ENCODE assay signal across 8 cellular contexts in the genomic region with DNA sequence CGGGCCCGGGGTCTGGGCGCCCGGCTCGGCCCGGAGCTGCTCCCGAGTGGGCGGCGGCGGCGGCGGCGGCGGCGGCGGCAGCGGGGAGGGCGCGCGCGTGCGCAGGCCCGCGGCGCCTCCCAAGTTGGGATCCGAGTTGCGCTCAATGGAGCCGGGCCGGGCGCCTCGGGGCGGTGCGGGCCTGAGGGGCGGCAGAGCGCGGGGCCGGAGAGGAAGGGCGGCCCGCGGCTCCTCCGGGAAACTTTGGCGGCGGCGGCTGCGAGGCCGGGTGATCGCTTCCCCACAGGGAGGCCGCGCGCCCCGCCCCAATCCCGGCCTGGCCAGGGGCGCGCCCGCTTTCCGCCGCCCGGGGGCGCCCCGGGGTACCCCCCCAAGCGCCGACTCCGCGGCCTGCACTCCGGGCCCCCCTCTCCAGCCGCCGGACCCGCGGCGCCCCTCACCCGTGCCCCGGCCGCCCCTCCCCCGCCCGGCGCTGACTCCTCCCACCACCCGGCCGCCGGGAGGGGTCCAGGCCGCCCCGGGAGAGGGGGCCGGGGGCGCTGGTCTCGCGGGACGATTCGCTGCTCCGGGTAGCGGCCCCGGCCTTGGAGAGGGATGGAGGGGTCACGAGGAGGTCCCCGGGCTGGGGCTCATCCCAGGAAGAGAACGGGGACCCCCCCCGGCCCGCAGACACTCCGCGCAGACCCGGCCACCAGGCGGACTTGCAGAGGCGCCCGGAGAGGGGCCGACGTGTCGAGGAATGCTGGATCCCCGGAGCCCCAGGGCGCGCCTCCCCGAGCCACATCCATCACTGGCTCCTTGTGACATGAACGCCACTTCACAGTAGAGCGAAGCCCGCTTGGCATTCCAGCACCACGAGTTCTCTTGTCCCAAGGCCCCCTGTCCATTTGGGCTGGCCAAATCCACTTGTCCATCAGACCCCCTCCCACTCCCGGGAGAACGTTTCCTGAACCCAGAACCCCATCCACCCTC. TPM values are rescaled to one million over a fixed set of nuclear protein-coding genes. Genes with fewer than 3 reads are reported as not detected.
DNase-seq lines count a peak whose midpoint lies in the region; ATAC-seq and TF ChIP-seq lines count a peak whose summit lies in the region.

A gene with protein sequence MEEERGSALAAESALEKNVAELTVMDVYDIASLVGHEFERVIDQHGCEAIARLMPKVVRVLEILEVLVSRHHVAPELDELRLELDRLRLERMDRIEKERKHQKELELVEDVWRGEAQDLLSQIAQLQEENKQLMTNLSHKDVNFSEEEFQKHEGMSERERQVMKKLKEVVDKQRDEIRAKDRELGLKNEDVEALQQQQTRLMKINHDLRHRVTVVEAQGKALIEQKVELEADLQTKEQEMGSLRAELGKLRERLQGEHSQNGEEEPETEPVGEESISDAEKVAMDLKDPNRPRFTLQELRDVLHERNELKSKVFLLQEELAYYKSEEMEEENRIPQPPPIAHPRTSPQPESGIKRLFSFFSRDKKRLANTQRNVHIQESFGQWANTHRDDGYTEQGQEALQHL (minus strand): TSS at position 48 of the 972 bp plus-strand sequence. CDS start 237 bp downstream, outside the sequence.

- no peaks in the 10 kb centered on the region for H3K79me2 ChIP-seq in Loucy (ENCODE audit: insufficient read depth, low read length)

- no peaks in the 10 kb centered on the region for H3K36me3 Mint-ChIP-seq in activated CD4-positive, alpha-beta T cell treated with anti-CD3 and anti-CD28 coated beads for 36 hours (ENCODE audit: low read depth)

- peak within 1 kb of the TSS; percentile 82 for H3K4me2 ChIP-seq in Loucy (ENCODE audit: low read depth, low read length, poor library complexity, severe bottlenecking)

- peak within 1 kb of the TSS; percentile 78 for H3K4me3 Mint-ChIP-seq in activated CD4-positive, alpha-beta T cell treated with anti-CD3 and anti-CD28 coated beads for 36 hours

- ATAC-seq in GM18909 (IDR thresholded peaks at IDR 0.05; ENCODE audit: poor library complexity, unreplicated experiment) (peak; percentile 54), left colon (peak; percentile 79), GM19324 (IDR thresholded peaks at IDR 0.05; ENCODE audit: low FRiP score, unreplicated experiment) (no peak)
- ATAC-seq in activated CD4-positive, alpha-beta T cell treated with anti-CD3 and anti-CD28 coated beads for 36 hours: peak; percentile 64

- H4K20me1 ChIP-seq in Loucy (ENCODE audit: insufficient read depth, low read length, poor library complexity, severe bottlenecking): no peaks in the 10 kb centered on the region

- POLR2A ChIA-PET in activated CD4-positive, alpha-beta T cell treated with anti-CD3 and anti-CD28 coated beads for 36 hours (lab: Charles Lee): no interaction called here

- H2AFZ ChIP-seq in Loucy (ENCODE audit: low read length): peak within 1 kb of the TSS; percentile 99

- no peaks in the 10 kb centered on the region for H3K9me2 ChIP-seq in Loucy (replicated peaks; ENCODE audit: low read depth, low read length)

- H3K9me3 Mint-ChIP-seq in activated CD4-positive, alpha-beta T cell treated with anti-CD3 and anti-CD28 coated beads for 36 hours (ENCODE audit: low read depth): no peaks in the 10 kb centered on the region

- peak within 1 kb of the TSS; percentile 85 to 94 for H3K27ac ChIP-seq in coronary artery

- H3K36me3 ChIP-seq in Loucy (ENCODE audit: insufficient read depth, low read length): no peaks in the 10 kb centered on the region

- peak; percentile 79 for DNase-seq in AG08395 (ENCODE audit: low spot score)
- peak; percentile 63 for DNase-seq in activated CD4-positive, alpha-beta T cell treated with anti-CD3 and anti-CD28 coated beads for 36 hours
- no peak for DNase-seq in coronary artery (ENCODE audit: low spot score)
- peak; percentile 27 to 56 for DNase-seq in left colon
- DNase-seq in stimulated activated CD4-positive, alpha-beta T cell treated with anti-CD3 and anti-CD28 coated beads, Interleukin-1b, Interleukin-23, amount 100 ng/mL, for 24 hours (ENCODE audit: low read depth in 4 of 4, low spot score in 1 of 4): peak; percentile 13 to 32 (median 19)

- H3K27me3 ChIP-seq in Loucy (ENCODE audit: insufficient read depth, low read length, poor library complexity, severe bottlenecking): no peaks in the 10 kb centered on the region

- peak within 1 kb of the TSS; percentile 69 for H3K9ac ChIP-seq in Loucy (ENCODE audit: low read depth, low read length, poor library complexity, severe bottlenecking)

- peak within 1 kb of the TSS; percentile 74 for H3K27ac Mint-ChIP-seq in activated CD4-positive, alpha-beta T cell treated with anti-CD3 and anti-CD28 coated beads for 36 hours

- CTCF ChIA-PET in activated CD4-positive, alpha-beta T cell treated with anti-CD3 and anti-CD28 coated beads for 36 hours (lab: Charles Lee): interaction anchor here (1.4 kb wide), 1 partner anchor 48 kb away, joined by 5 read pairs; no protein-coding TSS in a partner anchor

- H3F3A ChIP-seq in Loucy (ENCODE audit: low read depth): no peaks in the 10 kb centered on the region

- H3K4me3 ChIP-seq in Loucy (ENCODE audit: low read length, poor library complexity, severe bottlenecking): peak within 1 kb of the TSS; percentile 81
- H3K4me3 ChIP-seq in coronary artery: peak within 1 kb of the TSS; percentile 86

- peaks cover 6% of the 10 kb centered on the region for H3K4me1 ChIP-seq in Loucy (ENCODE audit: insufficient read depth, low read length, poor library complexity, severe bottlenecking)

- intact Hi-C loops in activated CD4-positive, alpha-beta T cell treated with anti-CD3 and anti-CD28 coated beads for 36 hours (cut with DNase I, micrococcal nuclease): loop anchor here (1.0 to 5.0 kb wide), 6 partner anchors 48 to 1907 kb away; partner anchors contain the start of genes TMED2 (in 2 of the 2), EIF2B1 (in 1 of the 2), GTF2H3 (in 1 of the 2) and ORAI1 (in 1 of the 2)
- intact Hi-C loops in left colon (cut with DNase I, micrococcal nuclease): no loop called here

- TF ChIP-seq CTCF in Loucy (conservative IDR thresholded peaks at IDR 0.05; ENCODE audit: low read length): peak; percentile 26; the same call in 1 of the 2 replicates
- no peak for TF ChIP-seq CTCF in coronary artery (IDR thresholded peaks at IDR 0.05)

- peaks cover 23% of the 10 kb centered on the region for H3K4me1 Mint-ChIP-seq in activated CD4-positive, alpha-beta T cell treated with anti-CD3 and anti-CD28 coated beads for 36 hours

- H3K27me3 Mint-ChIP-seq in activated CD4-positive, alpha-beta T cell treated with anti-CD3 and anti-CD28 coated beads for 36 hours: peaks cover 3% of the 10 kb centered on the region

- H3K9me3 ChIP-seq in Loucy (ENCODE audit: insufficient read depth, low read depth, low read length): no peaks in the 10 kb centered on the region

RNA-seq across cellular contexts. Expression of the gene that starts here (rescaled TPM):
- 1 to 10 TPM; 4.7 to 5.3 TPM for total RNA-seq in activated CD4-positive, alpha-beta T cell treated with anti-CD3 and anti-CD28 coated beads for 36 hours
- 1 to 10 TPM; 4.3 to 4.9 TPM for total RNA-seq in left colon

Comparison
In these comparisons a context has a peak if more than half of its experiments do, and no peak if none do; other contexts are left out.
1. intact Hi-C loops: an anchor here in activated CD4-positive, alpha-beta T cell treated with anti-CD3 and anti-CD28 coated beads for 36 hours (1.0 to 5.0 kb wide); none called in left colon.